ENCODE assay signal across 13 cellular contexts in the genomic region with DNA sequence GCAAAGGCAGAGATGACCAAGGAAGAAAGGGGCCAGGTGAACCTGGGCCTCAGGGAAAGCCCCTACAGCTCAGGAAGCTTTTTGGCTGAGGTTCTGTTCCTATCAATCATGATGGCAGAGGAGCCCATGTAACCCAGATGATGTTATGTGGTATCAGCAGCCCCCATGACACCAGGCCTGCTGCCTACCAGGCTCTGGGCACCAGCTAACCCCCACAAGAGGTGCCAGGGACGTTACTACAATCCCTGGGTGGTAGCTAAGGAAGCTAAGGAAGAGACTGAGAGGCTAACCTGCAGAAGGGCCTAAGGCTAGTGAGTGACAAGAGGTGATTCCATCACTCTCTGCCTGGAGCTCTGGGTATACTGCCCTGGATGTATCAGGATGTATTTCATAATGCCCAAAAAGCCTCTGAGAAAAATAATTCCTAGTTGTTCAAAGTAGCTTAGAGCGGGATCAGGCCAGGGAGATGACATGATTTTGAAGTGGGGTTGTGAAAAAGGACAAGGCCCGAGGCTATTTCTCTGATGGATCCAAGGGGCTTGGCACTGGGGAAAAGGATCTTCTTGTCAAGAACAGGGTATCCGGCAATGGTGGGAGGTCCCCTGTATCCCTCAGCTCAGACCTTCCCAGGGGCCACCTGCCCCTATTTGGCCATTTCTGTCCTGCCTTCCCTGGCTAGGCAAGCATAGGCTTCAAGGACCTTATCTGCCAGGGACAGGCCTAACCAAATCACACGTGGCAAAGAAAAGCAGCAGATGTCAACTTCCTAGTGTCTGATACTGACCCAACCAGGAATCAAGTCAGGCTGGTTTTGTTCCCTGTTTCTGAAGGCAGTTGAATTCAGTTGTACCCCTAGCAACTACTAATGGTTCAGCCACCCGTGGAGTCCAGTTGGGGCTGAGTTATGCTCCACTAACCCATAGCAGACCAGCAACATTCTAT. TPM values are rescaled to one million over a fixed set of nuclear protein-coding genes. Genes with fewer than 3 reads are reported as not detected.
DNase-seq lines count a peak whose midpoint lies in the region; ATAC-seq and TF ChIP-seq lines count a peak whose summit lies in the region.
"Had no signal": no experiment of that assay in that cellular context is flagged by ENCODE, and none has a peak within 500 bp of the region (broad histone marks: within the 10 kb centered on the region; RNA-seq: fewer than 3 reads in every experiment).

No MANE protein-coding gene starts in this region.

- H3K9me3 ChIP-seq in tibial nerve: no peaks in the 10 kb centered on the region
- H3K9me3 ChIP-seq: adrenal gland had no signal

- no peak overlapping the region for H3K4me3 Mint-ChIP-seq in effector memory CD8-positive, alpha-beta T cell
- H3K4me3 Mint-ChIP-seq in progenitor cell of endocrine pancreas (ENCODE audit: low read depth): no peak overlapping the region

- no peak for ATAC-seq in effector memory CD8-positive, alpha-beta T cell (replicated peaks)

- H3K27ac ChIP-seq in tibial nerve: peak overlapping the region in 2 of 4 donors; percentile 82 to 90

- H3K9me3 Mint-ChIP-seq in effector memory CD8-positive, alpha-beta T cell: no peaks in the 10 kb centered on the region
- H3K9me3 Mint-ChIP-seq in progenitor cell of endocrine pancreas (ENCODE audit: low read depth): no peaks in the 10 kb centered on the region
- H3K9me3 Mint-ChIP-seq: IgD-negative memory B cell had no signal

- no peak for TF ChIP-seq POLR2A in tibial nerve (IDR thresholded peaks at IDR 0.05)

- peaks cover 32 to 33% of the 10 kb centered on the region in 2 donors for H3K4me1 Mint-ChIP-seq in effector memory CD8-positive, alpha-beta T cell (ENCODE audit: low read depth in 2 of 2)
- peaks cover 15% of the 10 kb centered on the region for H3K4me1 Mint-ChIP-seq in progenitor cell of endocrine pancreas (ENCODE audit: low read depth)

- WGBS in tibial nerve, 2 donors: 64 to 78% methylated on average over 6 of the region's 6 CpGs

- DNase-seq in NCI-H82 (lab: John Stamatoyannopoulos, UW) (peak; percentile 42), NCI-H82 treated with DMSO at 0.1 percent for 48 hours (lab: John Stamatoyannopoulos, UW; ENCODE audit: unreplicated experiment) (no peak), progenitor cell of endocrine pancreas (ENCODE audit: low spot score, unreplicated experiment) (no peak), tibial nerve (ENCODE audit: low spot score in 2 of 2) (no peak), NCI-H187 (lab: John Stamatoyannopoulos, UW) (no peak), GM10266 (ENCODE audit: extremely low spot score) (no peak)
- no peak for DNase-seq in effector memory CD8-positive, alpha-beta T cell
- DNase-seq: activated CD4-positive, alpha-beta T cell treated with anti-CD3 and anti-CD28 coated beads for 48 hours; adrenal gland; effector CD4-positive, alpha-beta T cell; SHP77 had no signal

- H3K4me1 ChIP-seq in tibial nerve: peaks cover 0 to 81% (median 37%) of the 10 kb centered on the region in 4 donors

- H3K36me3 ChIP-seq in tibial nerve: peaks cover 0 to 21% (median 0%) of the 10 kb centered on the region in 3 donors
- H3K36me3 ChIP-seq: adrenal gland had no signal

- H3K4me3 ChIP-seq in tibial nerve: no peak overlapping the region
- H3K4me3 ChIP-seq: adrenal gland had no signal

- peak overlapping the region; percentile 77 to 79 for H3K27ac Mint-ChIP-seq in effector memory CD8-positive, alpha-beta T cell
- peak overlapping the region; percentile 86 for H3K27ac Mint-ChIP-seq in progenitor cell of endocrine pancreas

- TF ChIP-seq CTCF in progenitor cell of endocrine pancreas (IDR thresholded peaks at IDR 0.05; ENCODE audit: unreplicated experiment) (no peak), tibial nerve (IDR thresholded peaks at IDR 0.05) (no peak), GM10266 (IDR thresholded peaks at IDR 0.05; ENCODE audit: control insufficient read depth, insufficient read depth, low read depth, missing control alignments) (no peak)

- no peak for TF ChIP-seq EP300 in tibial nerve (IDR thresholded peaks at IDR 0.05)

- H3K27me3 ChIP-seq in tibial nerve: no peaks in the 10 kb centered on the region
- H3K27me3 ChIP-seq: adrenal gland had no signal

- H3K36me3 Mint-ChIP-seq in effector memory CD8-positive, alpha-beta T cell (ENCODE audit: insufficient read depth): peaks cover 43% of the 10 kb centered on the region
- peaks cover 8% of the 10 kb centered on the region for H3K36me3 Mint-ChIP-seq in progenitor cell of endocrine pancreas (ENCODE audit: insufficient read depth)

- H3K27me3 Mint-ChIP-seq in effector memory CD8-positive, alpha-beta T cell: no peaks in the 10 kb centered on the region
- H3K27me3 Mint-ChIP-seq in progenitor cell of endocrine pancreas: no peaks in the 10 kb centered on the region
- H3K27me3 Mint-ChIP-seq: IgD-negative memory B cell had no signal

TF ChIP-seq in PFSK-1, 5 proteins besides CTCF, POLR2A, EP300 and RAD21:
- TF ChIP-seq FOXP2 (optimal IDR thresholded peaks at IDR 0.05; ENCODE audit: borderline replicate concordance, extremely low read depth, extremely low read length, insufficient read depth): no peak
- TF ChIP-seq POLR2AphosphoS5 (IDR thresholded peaks at IDR 0.05; ENCODE audit: low read depth, low read length): peak; percentile 50

RNA-seq across cellular contexts. Expression of gene PANK2, which starts 41.3 kb away (rescaled TPM):
- polyA plus RNA-seq in PFSK-1 (2012; ENCODE audit: insufficient read length, low read depth): 46.4 TPM
- total RNA-seq in progenitor cell of endocrine pancreas: 53.8 and 57.6 TPM in 2 replicates
- total RNA-seq in tibial nerve: 10 to 100 TPM; 58.2 to 79.7 (median 64.2) TPM
